Comparison of ENCODE assay signal across 8 cellular contexts in genomic region chr3:49411550-49411967, GRCh38. TPM values are rescaled to one million over a fixed set of nuclear protein-coding genes. Genes with fewer than 3 reads are reported as not detected.
DNase-seq lines count a peak whose midpoint lies in the region; ATAC-seq and TF ChIP-seq lines count a peak whose summit lies in the region.

No MANE protein-coding gene starts in this region.

- H3K4me1 Mint-ChIP-seq in activated T-cell treated with anti-CD3 and anti-CD28 coated beads, Interleukin-2, amount 50 U/mL, for 4 hours (ENCODE audit: low read depth), result peaks cover 69% of the 10 kb centered on the region

- H3K27me3 Mint-ChIP-seq in activated T-cell treated with anti-CD3 and anti-CD28 coated beads, Interleukin-2, amount 50 U/mL, for 4 hours (ENCODE audit: low read depth), result no peaks in the 10 kb centered on the region

- H3K9me3 ChIP-seq in neutrophil (no peaks in the 10 kb centered on the region), vagina (no peaks in the 10 kb centered on the region)

- no peak for TF ChIP-seq CTCF in fibroblast of the aortic adventitia (IDR thresholded peaks at IDR 0.05; ENCODE audit: insufficient read depth, low read length)
- no peak for TF ChIP-seq CTCF in neutrophil (IDR thresholded peaks at IDR 0.05)
- no peak for TF ChIP-seq CTCF in vagina (IDR thresholded peaks at IDR 0.05)

- DNase-seq in COLO668 (lab: John Stamatoyannopoulos, UW; ENCODE audit: unreplicated experiment) (peak; percentile 68), fibroblast of the aortic adventitia (ENCODE audit: low read depth) (no peak), vagina (ENCODE audit: extremely low spot score in 2 of 2) (no peak), NCI-H128 (lab: John Stamatoyannopoulos, UW; ENCODE audit: unreplicated experiment) (no peak)
- DNase-seq in activated T-cell treated with anti-CD3 and anti-CD28 coated beads, Interleukin-2, amount 50 U/mL, for 4 hours, result peak; percentile 23

- TF ChIP-seq POLR2A in vagina (IDR thresholded peaks at IDR 0.05), result no peak

- intact Hi-C loops in vagina (cut with DNase I), result no loop called here

- no peak; the same call in 1 of the 2 replicates for TF ChIP-seq EP300 in Ishikawa (IDR thresholded peaks at IDR 0.05; ENCODE audit: borderline replicate concordance)

- peak overlapping the region; percentile 95 for H3K4me3 Mint-ChIP-seq in activated T-cell treated with anti-CD3 and anti-CD28 coated beads, Interleukin-2, amount 50 U/mL, for 4 hours

- peak overlapping the region; percentile 81 for H3K4me3 ChIP-seq in fibroblast of the aortic adventitia (ENCODE audit: low read depth, low read length)
- peak overlapping the region; percentile 86 to 88 for H3K4me3 ChIP-seq in neutrophil (ENCODE audit: low read depth in 1 of 2, low read length in 1 of 2)
- peak overlapping the region; percentile 87 to 89 for H3K4me3 ChIP-seq in vagina

- H3K27me3 ChIP-seq in neutrophil, result no peaks in the 10 kb centered on the region
- H3K27me3 ChIP-seq in vagina, result no peaks in the 10 kb centered on the region

- ATAC-seq in GM21528 (IDR thresholded peaks at IDR 0.05; ENCODE audit: low FRiP score, unreplicated experiment), result peak; percentile 39
- ATAC-seq in activated T-cell treated with anti-CD3 and anti-CD28 coated beads, Interleukin-2, amount 50 U/mL, for 4 hours, result peak; percentile 34 to 39

- peaks cover 12% of the 10 kb centered on the region for H3K36me3 Mint-ChIP-seq in activated T-cell treated with anti-CD3 and anti-CD28 coated beads, Interleukin-2, amount 50 U/mL, for 4 hours (ENCODE audit: insufficient read depth)

- H3K27ac ChIP-seq in neutrophil (peak overlapping the region; percentile 99), vagina (peak overlapping the region; percentile 95)

- H3K36me3 ChIP-seq in neutrophil (no peaks in the 10 kb centered on the region), vagina (no peaks in the 10 kb centered on the region)

- H3K4me1 ChIP-seq in neutrophil (ENCODE audit: control insufficient read depth in 1 of 2, insufficient read depth in 1 of 2, low read depth in 1 of 2, low read length in 1 of 2), result peaks cover 85% of the 10 kb centered on the region in 2 experiments
- H3K4me1 ChIP-seq in vagina, result peaks cover 70% of the 10 kb centered on the region

- TF ChIP-seq RAD21 in Ishikawa (IDR thresholded peaks at IDR 0.05; ENCODE audit: low read depth), result no peak

- H3K9me3 Mint-ChIP-seq in activated T-cell treated with anti-CD3 and anti-CD28 coated beads, Interleukin-2, amount 50 U/mL, for 4 hours, result no peaks in the 10 kb centered on the region

TF ChIP-seq in Ishikawa, 13 proteins besides CTCF, POLR2A, EP300 and RAD21:
- no peak for TF ChIP-seq TAF1 (IDR thresholded peaks at IDR 0.05; ENCODE audit: low read depth)
- TF ChIP-seq YY1 (IDR thresholded peaks at IDR 0.05; ENCODE audit: low read depth), result 0 out of 2 replicates have a peak, but pooled peaks have one; percentile 7
TF ChIP-seq in Ishikawa: peak in this region for 1.

RNA-seq across cellular contexts. Expression of gene RHOA, which starts 0.2 kb away (rescaled TPM):
- total RNA-seq in activated T-cell treated with anti-CD3 and anti-CD28 coated beads, Interleukin-2, amount 50 U/mL, for 4 hours, result 100 to 1,000 TPM; 390 to 408 (median 408) TPM
- total RNA-seq in fibroblast of the aortic adventitia (ENCODE audit: low replicate concordance) (643 and 840 TPM in 2 replicates), vagina (377 TPM)

RNA-seq across cellular contexts. Expression of gene TCTA, which starts 0.7 kb away (rescaled TPM):
- 10 to 100 TPM; 20.0 to 21.8 (median 20.1) TPM for total RNA-seq in activated T-cell treated with anti-CD3 and anti-CD28 coated beads, Interleukin-2, amount 50 U/mL, for 4 hours
- total RNA-seq in fibroblast of the aortic adventitia (ENCODE audit: low replicate concordance) (22.7 and 27.8 TPM in 2 replicates), vagina (16.7 TPM)

RNA-seq across cellular contexts. Expression of gene AMT, which starts 10.7 kb away (rescaled TPM):
- total RNA-seq in activated T-cell treated with anti-CD3 and anti-CD28 coated beads, Interleukin-2, amount 50 U/mL, for 4 hours, result 1 to 10 TPM in 1 of 3 donors, under 1 TPM in 2; 0.50 to 1.1 (median 0.81) TPM
- total RNA-seq in fibroblast of the aortic adventitia (ENCODE audit: low replicate concordance) (0.63 and 3.3 TPM in 2 replicates), vagina (6.1 TPM)

RNA-seq across cellular contexts. Expression of gene NICN1, which starts 17.6 kb away (rescaled TPM):
- total RNA-seq in activated T-cell treated with anti-CD3 and anti-CD28 coated beads, Interleukin-2, amount 50 U/mL, for 4 hours, result 1 to 10 TPM; 5.5 to 5.8 (median 5.8) TPM
- total RNA-seq in fibroblast of the aortic adventitia (ENCODE audit: low replicate concordance) (2.8 and 6.0 TPM in 2 replicates), vagina (5.9 TPM)

RNA-seq across cellular contexts. Expression of gene GPX1, which starts 53.4 kb away (rescaled TPM):
- 100 to 1,000 TPM; 109 to 152 (median 132) TPM for total RNA-seq in activated T-cell treated with anti-CD3 and anti-CD28 coated beads, Interleukin-2, amount 50 U/mL, for 4 hours
- 167 and 295 TPM in 2 replicates for total RNA-seq in fibroblast of the aortic adventitia (ENCODE audit: low replicate concordance)
- 326 TPM for total RNA-seq in vagina

Comparison
In these comparisons a context has a peak if more than half of its experiments do, and no peak if none do; other contexts are left out.
1. DNase-seq: peak in COLO668 (single experiment) and activated T-cell treated with anti-CD3 and anti-CD28 coated beads, Interleukin-2, amount 50 U/mL, for 4 hours (single experiment); none in fibroblast of the aortic adventitia (single experiment), vagina (0 of 2) and NCI-H128 (single experiment).
2. Peak in every context shown above with its lines, with median percentiles within 50 percentile points of each other: H3K4me3 ChIP-seq.